Comparison of ENCODE assay signal across 8 cellular contexts in the genomic region with DNA sequence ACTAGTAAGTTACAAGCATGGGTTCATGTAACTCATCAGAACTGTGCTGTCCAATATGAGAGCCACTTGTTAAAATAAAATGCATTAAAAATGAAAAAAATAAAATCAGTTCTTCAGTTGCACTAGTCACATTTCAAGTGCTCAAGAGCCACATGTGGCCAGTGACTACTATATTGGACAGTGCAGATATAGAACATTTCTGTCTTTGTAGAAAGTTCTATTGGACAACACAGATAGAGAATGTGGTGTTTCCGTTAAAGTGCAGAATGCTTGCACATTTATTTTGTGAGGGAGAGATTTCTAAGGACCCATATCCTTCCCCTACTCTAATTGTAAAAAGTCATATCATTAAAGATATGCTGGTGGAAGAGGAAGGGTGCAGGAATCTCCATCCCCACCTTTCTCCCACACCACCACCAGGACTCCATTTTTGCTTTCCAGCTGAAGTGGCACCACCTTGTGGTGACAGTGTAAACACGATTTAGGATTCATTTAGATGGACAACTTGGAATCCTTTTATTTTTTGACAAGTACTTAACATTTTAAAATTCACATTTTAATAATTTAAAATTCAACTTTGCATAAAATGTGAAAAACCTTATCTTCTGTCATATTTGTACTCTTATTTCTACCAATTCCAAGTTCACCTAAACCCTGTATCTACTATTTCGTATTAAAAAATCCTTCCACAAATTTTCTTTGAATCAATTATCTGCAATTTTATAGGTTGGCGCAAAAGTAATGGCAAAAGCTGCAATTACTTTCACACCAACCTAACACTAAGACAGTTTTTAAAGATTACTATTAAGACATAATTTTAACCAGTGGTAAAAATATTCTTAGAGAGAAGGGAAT. TPM values are rescaled to one million over a fixed set of nuclear protein-coding genes. Genes with fewer than 3 reads are reported as not detected.
DNase-seq lines count a peak whose midpoint lies in the region; ATAC-seq and TF ChIP-seq lines count a peak whose summit lies in the region.

No MANE protein-coding gene starts in this region.

- no peaks in the 10 kb centered on the region for H3K4me1 Mint-ChIP-seq in nephron progenitor cell

- DNase-seq in NCI-H2196 (lab: John Stamatoyannopoulos, UW; ENCODE audit: unreplicated experiment) (peak; percentile 48), NCI-H2196 treated with DMSO at 0.1 percent for 48 hours (lab: John Stamatoyannopoulos, UW; ENCODE audit: unreplicated experiment) (no peak), HT-29 (ENCODE audit: low spot score) (peak; percentile 68), RPMI7951 (ENCODE audit: low read depth) (peak; percentile 59), epithelial cell of proximal tubule (ENCODE audit: low read depth) (no peak), nephron progenitor cell (peak; percentile 34)

- no peaks in the 10 kb centered on the region for H3K9me3 Mint-ChIP-seq in nephron progenitor cell

- no peak overlapping the region for H3K27ac Mint-ChIP-seq in nephron progenitor cell

- no peak for ATAC-seq in HG02981 (IDR thresholded peaks at IDR 0.05; ENCODE audit: unreplicated experiment)
- ATAC-seq in HG02798 (IDR thresholded peaks at IDR 0.05; ENCODE audit: poor library complexity, unreplicated experiment) = no peak

- H3K4me3 Mint-ChIP-seq in nephron progenitor cell = no peak overlapping the region

- no peaks in the 10 kb centered on the region for H3K36me3 Mint-ChIP-seq in nephron progenitor cell (ENCODE audit: low read depth)

- peak; percentile 85 for TF ChIP-seq CTCF in epithelial cell of proximal tubule (conservative IDR thresholded peaks at IDR 0.05; ENCODE audit: low read depth, low read length)
- peak; percentile 77 for TF ChIP-seq CTCF in nephron progenitor cell (IDR thresholded peaks at IDR 0.05)

- H3K27me3 Mint-ChIP-seq in nephron progenitor cell (ENCODE audit: low read depth, poor library complexity) = peaks cover 14% of the 10 kb centered on the region

- H3K4me3 ChIP-seq in epithelial cell of proximal tubule (ENCODE audit: low read depth, low read length) = no peak overlapping the region

RNA-seq across cellular contexts. Expression of gene CD302, which starts 9.4 kb away (rescaled TPM):
- total RNA-seq in HT-29 (2014; rRNA removed; shearing (Covaris generic)) = 1.8 and 2.0 TPM in 2 replicates
- total RNA-seq in RPMI7951 (2014; rRNA removed; shearing (Covaris generic)) = 16.6 and 22.5 TPM in 2 replicates
- total RNA-seq in epithelial cell of proximal tubule = 1.7 and 2.0 TPM in 2 replicates

Comparison
In these comparisons a context has a peak if more than half of its experiments do, and no peak if none do; other contexts are left out.
1. DNase-seq: peak in NCI-H2196 (single experiment), HT-29 (single experiment), RPMI7951 (single experiment) and nephron progenitor cell (single experiment); none in NCI-H2196 treated with DMSO at 0.1 percent for 48 hours (single experiment) and epithelial cell of proximal tubule (single experiment).